ENCODE assay signal across 15 cellular contexts in genomic region chr12:132329036-132329738, GRCh38. TPM values are rescaled to one million over a fixed set of nuclear protein-coding genes. Genes with fewer than 3 reads are reported as not detected.
DNase-seq lines count a peak whose midpoint lies in the region; ATAC-seq and TF ChIP-seq lines count a peak whose summit lies in the region.
"Had no signal": no experiment of that assay in that cellular context is flagged by ENCODE, and none has a peak within 500 bp of the region (broad histone marks: within the 10 kb centered on the region; RNA-seq: fewer than 3 reads in every experiment).

TSS of gene GALNT9 (minus strand) at chr12:132329589. CDS start at chr12:132329203, 386 bp downstream.

- peak within 1 kb of the TSS; percentile 26 for H3K4me3 Mint-ChIP-seq in WTC11
- H3K4me3 Mint-ChIP-seq: dendritic cell treated with granulocyte-macrophage colony-stimulating factor and Interleukin-4, amounts not matched to agents 40 ng/mL and 50 ng/mL, for 4 days; natural killer cell had no signal

- no peaks in the 10 kb centered on the region for H3K4me1 Mint-ChIP-seq in WTC11
- H3K4me1 Mint-ChIP-seq: natural killer cell had no signal

- POLR2A ChIA-PET in WTC11 (lab: Charles Lee), result interaction anchor here (0.8 kb wide), 1 partner anchor 44 kb away, joined by 3 read pairs; no protein-coding TSS in a partner anchor

- intact Hi-C loops in right cardiac atrium (cut with DNase I) (no loop called here), heart right ventricle (cut with DNase I) (no loop called here)

- H3K36me3 Mint-ChIP-seq in WTC11, result no peaks in the 10 kb centered on the region
- H3K36me3 Mint-ChIP-seq: natural killer cell had no signal

- CTCF ChIA-PET in WTC11 (lab: Charles Lee), result interaction anchor here (0.8 to 4.2 kb wide), 14 partner anchors 9 to 232 kb away, joined by 3 to 43 read pairs (median 6); no protein-coding TSS in a partner anchor

- peaks cover 80% of the 10 kb centered on the region for H3K27me3 Mint-ChIP-seq in WTC11 (ENCODE audit: low read depth)

- no peak for ATAC-seq in right cardiac atrium
- no peak for ATAC-seq in heart right ventricle
- ATAC-seq in WTC11, result peak; percentile 83
- ATAC-seq in HG03457 (IDR thresholded peaks at IDR 0.05; ENCODE audit: unreplicated experiment), result no peak
- ATAC-seq: activated T-cell treated with anti-CD3 and anti-CD28 coated beads, Interleukin-2, amount 50 U/mL, for 72 hours had no signal

- H3K27ac ChIP-seq in right cardiac atrium (ENCODE audit: low read length) (no peak within 1 kb of the TSS), heart right ventricle (no peak within 1 kb of the TSS), iPS DF 6.9 (ENCODE audit: low read length) (no peak within 1 kb of the TSS), temporal lobe (ENCODE audit: low read depth, low read length) (peak within 1 kb of the TSS; percentile 61)
- H3K27ac ChIP-seq: KMS-11, suprapubic skin had no signal

- peaks cover 3% of the 10 kb centered on the region; the same call in 1 of the 2 replicates for H3K9me3 Mint-ChIP-seq in WTC11

- H3K27me3 ChIP-seq in right cardiac atrium (ENCODE audit: control insufficient read depth, insufficient read depth) (no peaks in the 10 kb centered on the region), heart right ventricle (peaks cover 12 to 94% (median 88%) of the 10 kb centered on the region in 7 donors), iPS DF 6.9 (ENCODE audit: control insufficient read depth, insufficient read depth, low read length) (peaks cover 26% of the 10 kb centered on the region)

- no peaks in the 10 kb centered on the region for H3K4me1 ChIP-seq in right cardiac atrium (ENCODE audit: control insufficient read depth, insufficient read depth, low read length)
- H3K4me1 ChIP-seq in heart right ventricle, result peaks cover 0 to 21% (median 5%) of the 10 kb centered on the region in 9 donors
- H3K4me1 ChIP-seq in iPS DF 6.9 (ENCODE audit: control insufficient read depth, insufficient read depth, low read length), result peaks cover 2% of the 10 kb centered on the region; the same call in 1 of the 2 replicates

- H3K4me3 ChIP-seq in right cardiac atrium (ENCODE audit: low read length) (peak within 1 kb of the TSS; percentile 17), heart right ventricle (no peak within 1 kb of the TSS), iPS DF 6.9 (ENCODE audit: low read length) (peak within 1 kb of the TSS; percentile 26; the same call in 1 of the 2 replicates)
- H3K4me3 ChIP-seq: suprapubic skin had no signal

- DNase-seq in right cardiac atrium, result peak in 1 of 3 donors; percentile 55
- no peak for DNase-seq in heart right ventricle
- peak; percentile 72 for DNase-seq in WTC11 (ENCODE audit: low spot score)
- no peak for DNase-seq in iPS DF 6.9 (ENCODE audit: low read depth, low spot score)
- no peak for DNase-seq in putamen (ENCODE audit: low spot score)
- DNase-seq in NCI-H1436 (lab: John Stamatoyannopoulos, UW), result no peak
- DNase-seq: natural killer cell; stimulated activated CD4-positive, alpha-beta T cell treated with anti-CD3 and anti-CD28 coated beads, Interleukin-4, amount 100 ng/mL, for 4 hours had no signal

- H3K9me3 ChIP-seq in right cardiac atrium (ENCODE audit: control insufficient read depth, low read length) (no peaks in the 10 kb centered on the region), heart right ventricle (no peaks in the 10 kb centered on the region), iPS DF 6.9 (ENCODE audit: control insufficient read depth, insufficient read depth, low read length) (no peaks in the 10 kb centered on the region)
- H3K9me3 ChIP-seq: suprapubic skin had no signal

- no peak within 1 kb of the TSS for H3K27ac Mint-ChIP-seq in WTC11
- H3K27ac Mint-ChIP-seq: activated T-cell treated with anti-CD3 and anti-CD28 coated beads, Interleukin-2, amount 50 U/mL, for 72 hours; dendritic cell treated with granulocyte-macrophage colony-stimulating factor and Interleukin-4, amounts not matched to agents 40 ng/mL and 50 ng/mL, for 4 days; natural killer cell had no signal

- H3K36me3 ChIP-seq in heart right ventricle (no peaks in the 10 kb centered on the region), iPS DF 6.9 (ENCODE audit: control insufficient read depth, insufficient read depth, low read length) (no peaks in the 10 kb centered on the region)
- H3K36me3 ChIP-seq: suprapubic skin had no signal

- WGBS in right cardiac atrium, result 4% methylated on average over 72 of the region's 86 CpGs
- 4 to 7% methylated on average over 39 to 86 of the region's 86 CpGs for WGBS in heart right ventricle, 2 donors
- no CpG with 5 or more reads among the region's 86 CpGs for WGBS in iPS DF 6.9 (ENCODE audit: insufficient coverage, insufficient read length)

- TF ChIP-seq CTCF in heart right ventricle (IDR thresholded peaks at IDR 0.05), result no peak
- TF ChIP-seq CTCF in WTC11 (IDR thresholded peaks at IDR 0.05), result no peak

TF ChIP-seq in WTC11, 78 proteins besides CTCF, POLR2A, EP300 and RAD21 (continues in another document):
- TF ChIP-seq SMAD3 (CRISPR knock-in tag; IDR thresholded peaks at IDR 0.05; ENCODE audit: borderline replicate concordance) (no peak), STAT6 (CRISPR knock-in tag; conservative IDR thresholded peaks at IDR 0.05; ENCODE audit: low read depth) (no peak), ELF4 (CRISPR knock-in tag; IDR thresholded peaks at IDR 0.05; ENCODE audit: low read depth) (0 out of 2 replicates have a peak, but pooled peaks have one; percentile 30), ZBTB43 (CRISPR knock-in tag; IDR thresholded peaks at IDR 0.05) (no peak), ZBTB21 (CRISPR knock-in tag; IDR thresholded peaks at IDR 0.05; ENCODE audit: borderline replicate concordance) (peak; percentile 13; the same call in 1 of the 2 replicates), ATF3 (CRISPR knock-in tag; conservative IDR thresholded peaks at IDR 0.05) (no peak), FOXP4 (CRISPR knock-in tag; IDR thresholded peaks at IDR 0.05) (peak; percentile 58; the same call in 1 of the 2 replicates), ZNF416 (CRISPR knock-in tag; IDR thresholded peaks at IDR 0.05) (no peak), ZNF121 (CRISPR knock-in tag; IDR thresholded peaks at IDR 0.05) (no peak), CREB1 (CRISPR knock-in tag; IDR thresholded peaks at IDR 0.05) (peak; percentile 67; the same call in 1 of the 2 replicates), SMAD4 (CRISPR knock-in tag; IDR thresholded peaks at IDR 0.05) (0 out of 2 replicates have a peak, but pooled peaks have one; percentile 32)

RNA-seq across cellular contexts. Expression of gene GALNT9, which starts in this region (rescaled TPM):
- total RNA-seq in right cardiac atrium (under 1 TPM in 2 of 4 donors, not detected in 2; 0.14 to 0.21 TPM), heart right ventricle (under 1 TPM in 1 of 10 donors, not detected in 9; 0.19 TPM), WTC11 (2021) (0.66 to 1.1 TPM (median 0.90 TPM) in 3 replicates), temporal lobe (5.4 TPM)
- polyA plus RNA-seq in right cardiac atrium (0.05 TPM), heart right ventricle (under 1 TPM in 1 of 2 donors, not detected in 1; 0.01 TPM)
- total RNA-seq: natural killer cell; suprapubic skin; T-helper 2 cell treated with Interferon-gamma antibody and Interleukin-4, amounts not matched to agents 100 ng/mL and 5 ng/mL, for 36 hours had no signal

Comparison
In these comparisons a context has a peak if more than half of its experiments do, and no peak if none do; other contexts are left out.
1. H3K4me3 ChIP-seq: peak in right cardiac atrium (single experiment) and iPS DF 6.9 (single experiment); none in heart right ventricle (0 of 10).